In the genomic region with DNA sequence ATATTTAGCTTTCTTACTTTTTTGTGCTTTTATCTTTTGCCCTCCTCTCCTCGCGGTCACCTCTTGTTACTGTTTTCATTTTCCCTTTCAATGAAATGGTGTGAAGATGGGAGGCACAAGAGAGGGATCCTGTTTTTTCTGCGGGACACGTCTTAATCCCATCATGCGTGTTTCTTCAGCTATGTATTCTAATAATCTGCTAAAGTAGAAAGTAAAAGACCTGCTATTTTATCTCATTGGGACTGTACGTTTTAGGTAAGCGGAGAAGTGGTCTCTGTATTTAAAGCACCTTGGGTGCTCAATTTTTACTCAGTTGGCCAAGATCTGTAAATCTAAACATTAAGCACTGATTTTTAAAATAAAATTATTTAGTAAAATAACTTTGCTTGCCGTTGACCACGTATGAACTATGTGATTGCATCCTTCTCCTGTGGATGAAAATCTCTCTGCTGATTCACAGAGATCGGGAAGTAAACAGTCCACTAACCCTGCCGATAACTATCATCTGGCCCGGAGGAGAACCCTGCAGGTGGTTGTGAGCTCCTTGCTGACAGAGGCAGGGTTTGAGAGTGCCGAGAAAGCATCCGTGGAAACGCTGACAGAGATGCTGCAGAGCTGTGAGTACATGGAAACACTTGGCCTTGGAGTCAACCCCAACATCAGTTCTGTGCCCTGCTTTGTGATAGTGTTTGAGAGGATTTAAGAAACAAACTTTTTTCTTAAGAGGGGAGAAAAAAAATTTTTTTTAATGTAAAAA, we compare ENCODE assay signal across 8 cellular contexts. TPM values are rescaled to one million over a fixed set of nuclear protein-coding genes. Genes with fewer than 3 reads are reported as not detected.
DNase-seq lines count a peak whose midpoint lies in the region; ATAC-seq and TF ChIP-seq lines count a peak whose summit lies in the region.

No MANE protein-coding gene starts in this region.

- H3K4me3 Mint-ChIP-seq in activated T-helper 1 cell treated with anti-CD3 and anti-CD28 coated beads, Interleukin-12 subunit alpha, Interleukin-12 subunit beta, Interleukin-2, Interleukin-4 antibody, amounts not matched to agents 30 ng/mL and 10 ng/mL and 1 ng/mL, durations not matched to agents 14 hours and 24 hours and 36 hours: peak overlapping the region; percentile 93
- peak overlapping the region; percentile 98 to 99 (median 98) for H3K4me3 Mint-ChIP-seq in immature natural killer cell

- H3K4me1 Mint-ChIP-seq in activated T-helper 1 cell treated with anti-CD3 and anti-CD28 coated beads, Interleukin-12 subunit alpha, Interleukin-12 subunit beta, Interleukin-2, Interleukin-4 antibody, amounts not matched to agents 30 ng/mL and 10 ng/mL and 1 ng/mL, durations not matched to agents 14 hours and 24 hours and 36 hours (ENCODE audit: low read depth): peaks cover 58% of the 10 kb centered on the region
- peaks cover 53 to 66% of the 10 kb centered on the region in 2 donors for H3K4me1 Mint-ChIP-seq in immature natural killer cell

- H3K4me3 ChIP-seq in stomach: peak overlapping the region; percentile 65 to 86 (median 72)

- no peaks in the 10 kb centered on the region for H3K9me3 ChIP-seq in stomach

- H3K9me3 Mint-ChIP-seq in activated T-helper 1 cell treated with anti-CD3 and anti-CD28 coated beads, Interleukin-12 subunit alpha, Interleukin-12 subunit beta, Interleukin-2, Interleukin-4 antibody, amounts not matched to agents 30 ng/mL and 10 ng/mL and 1 ng/mL, durations not matched to agents 14 hours and 24 hours and 36 hours: no peaks in the 10 kb centered on the region
- H3K9me3 Mint-ChIP-seq in immature natural killer cell: no peaks in the 10 kb centered on the region

- intact Hi-C loops in activated T-helper 1 cell treated with anti-CD3 and anti-CD28 coated beads, Interleukin-12 subunit alpha, Interleukin-12 subunit beta, Interleukin-2, Interleukin-4 antibody, amounts not matched to agents 30 ng/mL and 10 ng/mL and 1 ng/mL, durations not matched to agents 14 hours and 24 hours and 36 hours (cut with micrococcal nuclease): loop anchor here (1.0 kb wide), 6 partner anchors 12 to 316 kb away; partner anchors contain the start of genes MRPS10, PRICKLE4, TFEB and TOMM6
- intact Hi-C loops in stomach (cut with DNase I; ENCODE audit: low total_unique reads): no loop called here

- H3K27ac Mint-ChIP-seq in activated T-helper 1 cell treated with anti-CD3 and anti-CD28 coated beads, Interleukin-12 subunit alpha, Interleukin-12 subunit beta, Interleukin-2, Interleukin-4 antibody, amounts not matched to agents 30 ng/mL and 10 ng/mL and 1 ng/mL, durations not matched to agents 14 hours and 24 hours and 36 hours: peak overlapping the region; percentile 92
- H3K27ac Mint-ChIP-seq in immature natural killer cell: peak overlapping the region; percentile 92 to 98 (median 94)

- ATAC-seq in GM18909 (IDR thresholded peaks at IDR 0.05; ENCODE audit: poor library complexity, unreplicated experiment) (no peak), GM19452 (IDR thresholded peaks at IDR 0.05; ENCODE audit: unreplicated experiment) (no peak)

- H3K36me3 Mint-ChIP-seq in activated T-helper 1 cell treated with anti-CD3 and anti-CD28 coated beads, Interleukin-12 subunit alpha, Interleukin-12 subunit beta, Interleukin-2, Interleukin-4 antibody, amounts not matched to agents 30 ng/mL and 10 ng/mL and 1 ng/mL, durations not matched to agents 14 hours and 24 hours and 36 hours (ENCODE audit: low read depth): peaks cover 20% of the 10 kb centered on the region
- peaks cover 6 to 28% (median 8%) of the 10 kb centered on the region in 3 donors for H3K36me3 Mint-ChIP-seq in immature natural killer cell

- H3K27me3 ChIP-seq in stomach: no peaks in the 10 kb centered on the region

- peak; percentile 26 for DNase-seq in NCI-H748 (lab: John Stamatoyannopoulos, UW; ENCODE audit: unreplicated experiment)
- DNase-seq in NCI-H748 treated with DMSO at 0.1 percent for 48 hours (lab: John Stamatoyannopoulos, UW): no peak
- DNase-seq in activated T-helper 1 cell treated with anti-CD3 and anti-CD28 coated beads, Interleukin-12 subunit alpha, Interleukin-12 subunit beta, Interleukin-2, Interleukin-4 antibody, amounts not matched to agents 30 ng/mL and 10 ng/mL and 1 ng/mL, durations not matched to agents 14 hours and 24 hours and 36 hours (ENCODE audit: low spot score): no peak
- no peak for DNase-seq in immature natural killer cell
- DNase-seq in stomach: no peak
- DNase-seq in stimulated activated CD4-positive, alpha-beta T cell treated with anti-CD3 and anti-CD28 coated beads, Interleukin-2, amount 100 ng/mL, for 24 hours: no peak

- no peak for TF ChIP-seq CTCF in stomach (IDR thresholded peaks at IDR 0.05)

- H3K4me1 ChIP-seq in stomach: peaks cover 42 to 73% (median 65%) of the 10 kb centered on the region in 4 donors

- no peak for TF ChIP-seq POLR2A in stomach (IDR thresholded peaks at IDR 0.05)

- 5 to 10% (median 9%) methylated on average over 15 of the region's 15 CpGs for WGBS in stomach, 5 donors

- peak overlapping the region in 4 of 5 donors; percentile 92 to 95 (median 92) for H3K27ac ChIP-seq in stomach

- peaks cover 20 to 45% (median 43%) of the 10 kb centered on the region in 4 donors for H3K36me3 ChIP-seq in stomach

- TF ChIP-seq EP300 in stomach (IDR thresholded peaks at IDR 0.05): no peak

- H3K27me3 Mint-ChIP-seq in activated T-helper 1 cell treated with anti-CD3 and anti-CD28 coated beads, Interleukin-12 subunit alpha, Interleukin-12 subunit beta, Interleukin-2, Interleukin-4 antibody, amounts not matched to agents 30 ng/mL and 10 ng/mL and 1 ng/mL, durations not matched to agents 14 hours and 24 hours and 36 hours (ENCODE audit: insufficient read depth): no peaks in the 10 kb centered on the region
- H3K27me3 Mint-ChIP-seq in immature natural killer cell (ENCODE audit: low read depth in 3 of 3): peaks cover 5 to 11% (median 6%) of the 10 kb centered on the region in 3 donors

RNA-seq across cellular contexts. Expression of gene TAF8, which starts 0.8 kb away (rescaled TPM):
- 36.7 and 38.3 TPM in 2 replicates for total RNA-seq in activated T-helper 1 cell treated with anti-CD3 and anti-CD28 coated beads, Interleukin-12 subunit alpha, Interleukin-12 subunit beta, Interleukin-2, Interleukin-4 antibody, amounts not matched to agents 30 ng/mL and 10 ng/mL and 1 ng/mL, durations not matched to agents 14 hours and 24 hours and 36 hours
- 10 to 100 TPM in 2 of 3 donors, 1 to 10 TPM in 1; 8.5 to 23.0 (median 14.6) TPM for polyA plus RNA-seq in immature natural killer cell
- 10 to 100 TPM in 4 of 5 donors, 1 to 10 TPM in 1; 3.8 to 24.6 (median 21.4) TPM for total RNA-seq in stomach
- polyA plus RNA-seq in stomach: 10 to 100 TPM; 10.7 to 13.4 (median 11.6) TPM
